In the genomic region with DNA sequence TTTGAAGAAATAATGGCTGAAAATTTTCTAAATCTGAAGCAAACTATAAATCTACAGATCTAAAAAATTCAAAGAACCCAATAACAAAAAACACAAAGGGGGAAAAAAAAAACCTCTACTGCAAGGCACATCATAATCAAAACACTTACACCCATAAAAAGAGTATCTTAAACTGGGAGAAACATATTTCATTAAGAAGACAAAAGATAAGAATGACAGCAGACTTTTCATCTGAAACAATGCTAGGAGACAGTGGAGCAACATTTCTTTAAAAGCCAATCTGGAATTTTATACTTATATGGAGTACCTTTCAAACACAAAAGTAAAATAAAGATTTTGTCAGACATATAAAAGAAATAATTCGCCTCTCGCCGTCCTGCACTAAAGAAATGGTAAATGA, we compare ENCODE assay signal across 28 cellular contexts. TPM values are rescaled to one million over a fixed set of nuclear protein-coding genes. Genes with fewer than 3 reads are reported as not detected.
DNase-seq lines count a peak whose midpoint lies in the region; FAIRE-seq and TF ChIP-seq lines count a peak whose summit lies in the region.
"Had no signal": no experiment of that assay in that cellular context is flagged by ENCODE, and none has a peak within 500 bp of the region (broad histone marks: within the 10 kb centered on the region; RNA-seq: fewer than 3 reads in every experiment).

No MANE protein-coding gene starts in this region.

- H3K27ac ChIP-seq in kidney (ENCODE audit: low read depth in 2 of 2, low read length in 2 of 2): no peak overlapping the region
- no peak overlapping the region for H3K27ac ChIP-seq in SJCRH30
- H3K27ac ChIP-seq: brain microvascular endothelial cell, hepatocyte, left lung, right atrium auricular region, spleen, testis, vagina had no signal

- intact Hi-C loops in kidney (cut with DNase I): no loop called here

- H3K4me3 ChIP-seq in kidney (ENCODE audit: low read length in 2 of 2) (no peak overlapping the region), SJCRH30 (no peak overlapping the region)
- H3K4me3 ChIP-seq: hepatocyte, left lung, right atrium auricular region, spleen, testis, vagina had no signal

- no peak for FAIRE-seq in kidney (lab: Jason Lieb, UNC)
- FAIRE-seq: frontal cortex, H1 had no signal

- no peak for TF ChIP-seq CTCF in kidney (IDR thresholded peaks at IDR 0.05; ENCODE audit: borderline replicate concordance, extremely low read depth, insufficient read depth)

- no peaks in the 10 kb centered on the region for H3K27me3 ChIP-seq in SJCRH30
- H3K27me3 ChIP-seq: brain microvascular endothelial cell, hepatocyte, left lung, right atrium auricular region, spleen, testis, vagina had no signal

- DNase-seq in A172 (ENCODE audit: low spot score) (peak; percentile 22), CMK (ENCODE audit: low read depth) (peak; percentile 4), SW480 (ENCODE audit: low spot score) (peak; percentile 18), fibroblast of peridontal ligament (ENCODE audit: extremely low read depth) (peak; percentile 7), kidney (no peak), EL (no peak), SJCRH30 (no peak)
- DNase-seq: activated CD4-positive, alpha-beta T cell treated with anti-CD3 and anti-CD28 coated beads, Interleukin-2, amount 50 U/mL, for 4 hours; activated CD4-positive, CD25-positive, alpha-beta regulatory T cell; activated CD8-positive, alpha-beta memory T cell treated with anti-CD3 and anti-CD28 coated beads, Interleukin-2, amount 50 U/mL, for 4 hours; brain microvascular endothelial cell; Karpas-422; left lung; naive thymus-derived CD8-positive, alpha-beta T cell; NCI-H1048; NCI-H187; NCI-H526 treated with DMSO at 0.1 percent for 48 hours; RPMI8226; SK-N-SH; spleen; stimulated activated CD4-positive, alpha-beta T cell treated with anti-CD3 and anti-CD28 coated beads, Interleukin-2, amount 100 ng/mL, for 48 hours; stimulated activated naive CD4-positive, alpha-beta T cell; testis had no signal

- H3K4me1 ChIP-seq in kidney (ENCODE audit: control insufficient read depth in 1 of 2, insufficient read depth in 1 of 2, low read depth in 1 of 2, low read length in 2 of 2): no peaks in the 10 kb centered on the region
- no peaks in the 10 kb centered on the region for H3K4me1 ChIP-seq in SJCRH30
- H3K4me1 ChIP-seq: left lung, right atrium auricular region, testis, vagina had no signal

- H3K9me3 ChIP-seq in kidney (ENCODE audit: control insufficient read depth in 1 of 2, low read length in 2 of 2): peaks cover 6 to 13% of the 10 kb centered on the region in 2 donors
- H3K9me3 ChIP-seq in SJCRH30 (replicated peaks): no peaks in the 10 kb centered on the region
- H3K9me3 ChIP-seq: testis had no signal

- H3K36me3 ChIP-seq in kidney (ENCODE audit: control insufficient read depth in 1 of 2, insufficient read depth in 2 of 2, low read length in 2 of 2) (no peaks in the 10 kb centered on the region), SJCRH30 (peaks cover 8% of the 10 kb centered on the region)

- no peak overlapping the region for H3K9ac ChIP-seq in kidney (ENCODE audit: low read length in 2 of 2)
- H3K9ac ChIP-seq: SK-N-SH had no signal

RNA-seq across cellular contexts. Expression of a gene that starts 49.1 kb away (rescaled TPM):
- total RNA-seq in A172 (2014; rRNA removed; shearing (Covaris generic)): 53.2 and 54.2 TPM in 2 replicates
- 38.3 TPM for total RNA-seq in kidney
- polyA plus RNA-seq in kidney (ENCODE audit: insufficient read depth, low read depth, low replicate concordance): 40.2 TPM
- total RNA-seq in SJCRH30 (2014; rRNA removed; shearing (Covaris generic)): 42.2 and 43.6 TPM in 2 replicates

Comparison
In these comparisons a context has a peak if more than half of its experiments do, and no peak if none do; other contexts are left out.
1. DNase-seq: peak in A172 (single experiment), CMK (single experiment), SW480 (single experiment) and fibroblast of peridontal ligament (single experiment); none in kidney (single experiment), EL (single experiment) and SJCRH30 (0 of 2).